In the genomic region with DNA sequence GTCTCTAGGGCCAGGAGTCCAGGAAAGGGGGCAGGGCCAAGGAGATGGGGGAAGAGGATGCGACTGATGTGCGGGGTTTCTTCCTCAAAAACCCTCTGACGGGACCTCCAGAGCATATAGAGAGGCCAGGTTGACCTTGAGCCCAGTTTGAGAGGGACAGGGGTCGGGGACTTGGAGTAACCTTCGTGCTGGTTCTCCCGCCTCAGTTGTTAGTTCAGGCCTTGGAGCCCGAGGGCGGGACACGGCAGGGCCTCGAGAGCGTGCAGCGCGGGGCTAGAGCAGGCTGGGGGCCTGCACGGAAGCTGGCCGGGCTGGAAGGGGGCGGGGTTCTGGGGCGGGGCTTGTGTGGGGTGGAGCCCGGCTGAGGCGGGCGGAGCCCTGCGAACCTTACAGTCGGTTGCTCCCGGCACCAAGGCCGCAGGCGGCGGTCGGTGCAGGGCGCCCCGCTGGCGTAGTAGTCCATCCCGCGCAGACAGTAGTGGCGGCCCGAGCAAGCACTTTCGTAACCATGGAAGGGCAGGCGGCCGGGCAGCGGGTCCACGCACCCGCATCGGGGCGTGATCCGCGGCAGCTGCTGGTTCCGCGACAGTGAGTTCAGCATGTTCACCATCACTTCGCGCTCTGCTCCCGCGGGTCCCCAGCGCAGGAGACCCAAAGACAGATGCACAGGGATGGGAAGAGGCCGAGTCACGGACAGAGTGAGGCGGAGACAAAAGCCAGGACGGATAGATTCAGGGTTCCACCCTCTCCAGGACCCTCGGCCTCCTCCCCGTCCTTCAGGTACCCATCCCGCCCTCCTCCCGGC, we compare ENCODE assay signal across 8 cellular contexts. TPM values are rescaled to one million over a fixed set of nuclear protein-coding genes. Genes with fewer than 3 reads are reported as not detected.
DNase-seq lines count a peak whose midpoint lies in the region; ATAC-seq, FAIRE-seq and TF ChIP-seq lines count a peak whose summit lies in the region.

No MANE protein-coding gene starts in this region.

- TF ChIP-seq RAD21 in liver (IDR thresholded peaks at IDR 0.05) = no peak

- peaks cover 28% of the 10 kb centered on the region for H3K4me1 Mint-ChIP-seq in activated CD4-positive, alpha-beta memory T cell treated with anti-CD3 and anti-CD28 coated beads for 36 hours (ENCODE audit: low read depth)

- DNase-seq in D721Med (ENCODE audit: insufficient read length, low spot score) = peak; percentile 91
- DNase-seq in NCI-H526 (lab: John Stamatoyannopoulos, UW) = peak; percentile 47 to 87
- peak; percentile 89 for DNase-seq in activated CD4-positive, alpha-beta memory T cell treated with anti-CD3 and anti-CD28 coated beads for 36 hours
- peak; percentile 55 to 84 (median 76) for DNase-seq in dorsolateral prefrontal cortex
- DNase-seq in stimulated activated CD4-positive, alpha-beta T cell treated with anti-CD3 and anti-CD28 coated beads, Interleukin-2, amount 100 ng/mL, for 4 hours (ENCODE audit: low read depth) = peak; percentile 55

- peaks cover 4 to 43% (median 29%) of the 10 kb centered on the region in 4 donors for H3K4me1 ChIP-seq in liver (ENCODE audit: control insufficient read depth in 4 of 4, insufficient read depth in 4 of 4, low read length in 3 of 4)

- H3K9me3 Mint-ChIP-seq in activated CD4-positive, alpha-beta memory T cell treated with anti-CD3 and anti-CD28 coated beads for 36 hours = no peaks in the 10 kb centered on the region

- FAIRE-seq in D721Med (lab: Jason Lieb, UNC) = no peak

- H3K27ac Mint-ChIP-seq in activated CD4-positive, alpha-beta memory T cell treated with anti-CD3 and anti-CD28 coated beads for 36 hours = no peak overlapping the region

- TF ChIP-seq CTCF in D721Med (IDR thresholded peaks at IDR 0.05; ENCODE audit: insufficient read depth, missing control alignments) = no peak
- TF ChIP-seq CTCF in dorsolateral prefrontal cortex (IDR thresholded peaks at IDR 0.05 in 54 of 56, conservative IDR thresholded peaks at IDR 0.05 in 2 of 56; ENCODE audit: low read depth in 1 of 56, partially characterized antibody in 56 of 56) = peak in 11 of 56 donors; percentile 15 to 45 (median 27)
- no peak for TF ChIP-seq CTCF in liver (IDR thresholded peaks at IDR 0.05; ENCODE audit: low read depth, low read length, missing input control)

- H3K36me3 ChIP-seq in liver (ENCODE audit: control insufficient read depth in 4 of 4, insufficient read depth in 3 of 4, low read depth in 1 of 4, low read length in 3 of 4) = no peaks in the 10 kb centered on the region

- peak overlapping the region; percentile 69 for H3K4me3 Mint-ChIP-seq in activated CD4-positive, alpha-beta memory T cell treated with anti-CD3 and anti-CD28 coated beads for 36 hours

- H3K27ac ChIP-seq in dorsolateral prefrontal cortex (peak overlapping the region in 50 of 59 donors; percentile 14 to 90 (median 72)), liver (ENCODE audit: low read depth in 1 of 2, low read length in 2 of 2) (no peak overlapping the region)

- no peaks in the 10 kb centered on the region for H3K27me3 Mint-ChIP-seq in activated CD4-positive, alpha-beta memory T cell treated with anti-CD3 and anti-CD28 coated beads for 36 hours

- POLR2A ChIA-PET in activated CD4-positive, alpha-beta memory T cell treated with anti-CD3 and anti-CD28 coated beads for 36 hours (lab: Charles Lee) = no interaction called here

- H3K27me3 ChIP-seq in dorsolateral prefrontal cortex (no peaks in the 10 kb centered on the region), liver (ENCODE audit: control insufficient read depth in 4 of 4, insufficient read depth in 4 of 4, low read length in 3 of 4) (no peaks in the 10 kb centered on the region)

- no peaks in the 10 kb centered on the region for H3K9me3 ChIP-seq in liver (ENCODE audit: control insufficient read depth in 4 of 4, low read length in 3 of 4)

- peak overlapping the region in 1 of 2 donors; percentile 19 for H3K9ac ChIP-seq in liver (ENCODE audit: low read depth in 1 of 2, low read length in 2 of 2)

- no peaks in the 10 kb centered on the region for H3K36me3 Mint-ChIP-seq in activated CD4-positive, alpha-beta memory T cell treated with anti-CD3 and anti-CD28 coated beads for 36 hours

- 7% methylated on average over 59 of the region's 59 CpGs for WGBS in liver

- intact Hi-C loops in activated CD4-positive, alpha-beta memory T cell treated with anti-CD3 and anti-CD28 coated beads for 36 hours (cut with micrococcal nuclease) = loop anchor here (1.0 kb wide), 1 partner anchor 331 kb away; no protein-coding TSS in a partner anchor
- intact Hi-C loops in dorsolateral prefrontal cortex (cut with DNase I) = no loop called here

- ATAC-seq in HG02571 (IDR thresholded peaks at IDR 0.05; ENCODE audit: unreplicated experiment) (peak; percentile 32), HG03439 (IDR thresholded peaks at IDR 0.05; ENCODE audit: unreplicated experiment) (no peak)

- CTCF ChIA-PET in activated CD4-positive, alpha-beta memory T cell treated with anti-CD3 and anti-CD28 coated beads for 36 hours (lab: Charles Lee) = interaction anchor here (0.8 to 7.8 kb wide), 4 partner anchors 14 to 257 kb away, joined by 3 to 68 read pairs (median 4); partner anchors contain the start of gene SIGMAR1

- H3K4me3 ChIP-seq in dorsolateral prefrontal cortex (peak overlapping the region; percentile 53 to 86 (median 71)), liver (ENCODE audit: low read depth in 1 of 3, low read length in 3 of 3) (peak overlapping the region; percentile 38 to 67 (median 50))

TF ChIP-seq in liver, 16 proteins besides CTCF, POLR2A, EP300 and RAD21:
- TF ChIP-seq JUND (IDR thresholded peaks at IDR 0.05) (no peak), EGR1 (IDR thresholded peaks at IDR 0.05; ENCODE audit: low read depth in 2 of 2) (no peak), FOXA1 (IDR thresholded peaks at IDR 0.05) (no peak), YY1 (IDR thresholded peaks at IDR 0.05) (peak; percentile 45), HNF4A (conservative IDR thresholded peaks at IDR 0.05) (peak in 1 of 2 donors; percentile 42), RXRA (IDR thresholded peaks at IDR 0.05) (peak; percentile 8 to 10), FOXA2 (IDR thresholded peaks at IDR 0.05) (no peak), MAX (IDR thresholded peaks at IDR 0.05) (no peak), SP1 (IDR thresholded peaks at IDR 0.05) (peak; percentile 42), NR2F2 (IDR thresholded peaks at IDR 0.05) (no peak)
- TF ChIP-seq, protein P1, sequence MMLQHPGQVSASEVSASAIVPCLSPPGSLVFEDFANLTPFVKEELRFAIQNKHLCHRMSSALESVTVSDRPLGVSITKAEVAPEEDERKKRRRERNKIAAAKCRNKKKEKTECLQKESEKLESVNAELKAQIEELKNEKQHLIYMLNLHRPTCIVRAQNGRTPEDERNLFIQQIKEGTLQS (IDR thresholded peaks at IDR 0.05) = no peak

RNA-seq across cellular contexts. Expression of gene MYORG, which starts 4.0 kb away (rescaled TPM):
- total RNA-seq in activated CD4-positive, alpha-beta memory T cell treated with anti-CD3 and anti-CD28 coated beads for 36 hours = 1 to 10 TPM; 1.9 to 2.9 TPM
- 10 to 100 TPM; 13.4 to 79.3 (median 30.2) TPM for total RNA-seq in dorsolateral prefrontal cortex
- 10 to 100 TPM; 19.0 to 26.6 TPM for total RNA-seq in liver
- polyA plus RNA-seq in liver = 10 to 100 TPM; 11.4 to 19.5 TPM

RNA-seq across cellular contexts. Expression of gene NUDT2, which starts 51.3 kb away (rescaled TPM):
- total RNA-seq in activated CD4-positive, alpha-beta memory T cell treated with anti-CD3 and anti-CD28 coated beads for 36 hours = 10 to 100 TPM; 42.4 to 43.3 TPM
- total RNA-seq in dorsolateral prefrontal cortex = 10 to 100 TPM in 119 of 120 experiments, 1 to 10 TPM in 1; 9.9 to 32.0 (median 20.6) TPM
- 10 to 100 TPM in 1 of 2 donors, 1 to 10 TPM in 1; 9.2 to 10.6 TPM for total RNA-seq in liver
- 10 to 100 TPM; 20.7 to 23.5 TPM for polyA plus RNA-seq in liver

RNA-seq across cellular contexts. Expression of gene KIF24, which starts 51.6 kb away (rescaled TPM):
- total RNA-seq in activated CD4-positive, alpha-beta memory T cell treated with anti-CD3 and anti-CD28 coated beads for 36 hours = 1 to 10 TPM; 5.6 to 5.7 TPM
- total RNA-seq in dorsolateral prefrontal cortex = 1 to 10 TPM in 115 of 120 experiments, under 1 TPM in 5; 0.61 to 3.8 (median 1.6) TPM
- 1 to 10 TPM in 1 of 2 donors, under 1 TPM in 1; 0.17 to 4.1 TPM for total RNA-seq in liver
- polyA plus RNA-seq in liver = under 1 TPM; 0.13 to 0.24 TPM

Comparison
In these comparisons a context has a peak if more than half of its experiments do, and no peak if none do; other contexts are left out.
1. H3K27ac ChIP-seq: peak in dorsolateral prefrontal cortex (50 of 59); none in liver (0 of 2).
2. Peak in every context shown above with its lines, with median percentiles within 50 percentile points of each other: DNase-seq.